9 cellular contexts compared by ENCODE assay signal in the genomic region with DNA sequence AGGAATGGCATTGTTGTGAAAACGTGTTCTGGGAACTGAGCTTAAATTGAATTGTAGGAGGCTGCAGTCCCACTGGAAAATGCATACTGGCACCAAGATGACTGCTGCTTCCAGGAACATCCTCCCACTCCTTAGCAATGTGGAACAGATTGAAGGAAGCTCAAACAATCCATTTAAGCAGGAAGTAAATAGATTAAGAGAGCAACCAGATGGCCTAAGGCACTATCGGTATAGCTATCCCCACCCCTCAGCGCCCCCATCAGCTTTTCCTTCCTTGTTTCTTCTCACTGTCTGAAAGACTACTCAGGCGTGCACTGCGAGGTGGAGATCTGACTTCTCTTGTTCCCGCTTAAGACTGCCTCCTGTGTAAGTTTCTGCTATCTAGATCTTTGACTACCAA. TPM values are rescaled to one million over a fixed set of nuclear protein-coding genes. Genes with fewer than 3 reads are reported as not detected.
DNase-seq lines count a peak whose midpoint lies in the region; ATAC-seq and TF ChIP-seq lines count a peak whose summit lies in the region.
"Had no signal": no experiment of that assay in that cellular context is flagged by ENCODE, and none has a peak within 500 bp of the region (broad histone marks: within the 10 kb centered on the region; RNA-seq: fewer than 3 reads in every experiment).

No MANE protein-coding gene starts in this region.

- no peak overlapping the region for H3K4me3 ChIP-seq in HAP-1

- peak overlapping the region; percentile 61 for H3K27ac Mint-ChIP-seq in stimulated activated naive CD8-positive, alpha-beta T cell treated with anti-CD3 and anti-CD28 coated beads, Interleukin-15, Interleukin-2, amounts not matched to agents 100 ng/mL and 50 ng/mL, for 24 hours
- H3K27ac Mint-ChIP-seq in mesothelial cell of epicardium (peak overlapping the region; percentile 86), osteocyte (ENCODE audit: unreplicated experiment) (no peak overlapping the region)

- no peaks in the 10 kb centered on the region for H3K27me3 Mint-ChIP-seq in stimulated activated naive CD8-positive, alpha-beta T cell treated with anti-CD3 and anti-CD28 coated beads, Interleukin-15, Interleukin-2, amounts not matched to agents 100 ng/mL and 50 ng/mL, for 24 hours
- H3K27me3 Mint-ChIP-seq in mesothelial cell of epicardium (ENCODE audit: low read depth) (no peaks in the 10 kb centered on the region), osteocyte (ENCODE audit: unreplicated experiment) (no peaks in the 10 kb centered on the region)

- H3K27me3 ChIP-seq in HAP-1 (ENCODE audit: low read depth) = no peaks in the 10 kb centered on the region

- no peak for ATAC-seq in stimulated activated naive CD8-positive, alpha-beta T cell treated with anti-CD3 and anti-CD28 coated beads, Interleukin-15, Interleukin-2, amounts not matched to agents 100 U/mL and 50 U/mL, for 24 hours
- no peak for ATAC-seq in HG02938 (IDR thresholded peaks at IDR 0.05; ENCODE audit: unreplicated experiment)
- ATAC-seq: activated CD4-positive, CD25-positive, alpha-beta regulatory T cell treated with anti-CD3 and anti-CD28 coated beads, Interleukin-2, amount 50 U/mL, for 24 hours had no signal

- peak overlapping the region; percentile 22 for H3K4me3 Mint-ChIP-seq in stimulated activated naive CD8-positive, alpha-beta T cell treated with anti-CD3 and anti-CD28 coated beads, Interleukin-15, Interleukin-2, amounts not matched to agents 100 ng/mL and 50 ng/mL, for 24 hours
- H3K4me3 Mint-ChIP-seq in mesothelial cell of epicardium (peak overlapping the region; percentile 37), osteocyte (ENCODE audit: unreplicated experiment) (no peak overlapping the region)

- no peaks in the 10 kb centered on the region for H3K36me3 ChIP-seq in HAP-1 (replicated peaks)

- peaks cover 48% of the 10 kb centered on the region for H3K4me1 Mint-ChIP-seq in stimulated activated naive CD8-positive, alpha-beta T cell treated with anti-CD3 and anti-CD28 coated beads, Interleukin-15, Interleukin-2, amounts not matched to agents 100 ng/mL and 50 ng/mL, for 24 hours (ENCODE audit: low read depth)
- H3K4me1 Mint-ChIP-seq in mesothelial cell of epicardium = peaks cover 48% of the 10 kb centered on the region
- peaks cover 20% of the 10 kb centered on the region for H3K4me1 Mint-ChIP-seq in osteocyte (ENCODE audit: unreplicated experiment)

- H3K9me3 Mint-ChIP-seq in stimulated activated naive CD8-positive, alpha-beta T cell treated with anti-CD3 and anti-CD28 coated beads, Interleukin-15, Interleukin-2, amounts not matched to agents 100 ng/mL and 50 ng/mL, for 24 hours = no peaks in the 10 kb centered on the region
- no peaks in the 10 kb centered on the region for H3K9me3 Mint-ChIP-seq in mesothelial cell of epicardium
- H3K9me3 Mint-ChIP-seq in osteocyte (ENCODE audit: unreplicated experiment) = no peaks in the 10 kb centered on the region

- in situ Hi-C loops in HAP-1 (cut with MboI; ENCODE audit: low sequenced_read_pairs) = no loop called here

- TF ChIP-seq CTCF in mesothelial cell of epicardium (IDR thresholded peaks at IDR 0.05; ENCODE audit: unreplicated experiment) (no peak), osteocyte (IDR thresholded peaks at IDR 0.05) (no peak)

- H3K36me3 Mint-ChIP-seq in stimulated activated naive CD8-positive, alpha-beta T cell treated with anti-CD3 and anti-CD28 coated beads, Interleukin-15, Interleukin-2, amounts not matched to agents 100 ng/mL and 50 ng/mL, for 24 hours (ENCODE audit: low read depth) = peaks cover 33% of the 10 kb centered on the region
- H3K36me3 Mint-ChIP-seq in mesothelial cell of epicardium = no peaks in the 10 kb centered on the region
- H3K36me3 Mint-ChIP-seq in osteocyte (ENCODE audit: unreplicated experiment) = no peaks in the 10 kb centered on the region

- H3K9me3 ChIP-seq in HAP-1 = no peaks in the 10 kb centered on the region

- intact Hi-C loops in posterior vena cava (cut with DNase I) = no loop called here

- no peaks in the 10 kb centered on the region for H3K4me1 ChIP-seq in HAP-1

- DNase-seq in stimulated activated naive CD8-positive, alpha-beta T cell treated with anti-CD3 and anti-CD28 coated beads, Interleukin-15, Interleukin-2, amounts not matched to agents 100 U/mL and 50 U/mL, for 24 hours = no peak
- DNase-seq in ecto neural progenitor cell (ENCODE audit: low spot score) (peak; percentile 55), mesothelial cell of epicardium (ENCODE audit: low spot score in 2 of 2, unreplicated experiment in 2 of 2) (no peak), osteocyte (ENCODE audit: extremely low spot score, unreplicated experiment) (no peak), HAP-1 (ENCODE audit: low spot score in 2 of 2) (no peak), posterior vena cava (ENCODE audit: low spot score) (no peak)

RNA-seq across cellular contexts. Expression of a gene that starts 4.0 kb away (rescaled TPM):
- total RNA-seq in mesothelial cell of epicardium (83.8 to 87.3 TPM (median 83.9 TPM) in 3 replicates), osteocyte (62.4 and 65.9 TPM in 2 replicates), posterior vena cava (10 to 100 TPM; 99.0 to 99.6 TPM)
